In genomic region chr13:74103970-74104555, GRCh38 we compare ENCODE assay signal across 30 cellular contexts. TPM values are rescaled to one million over a fixed set of nuclear protein-coding genes. Genes with fewer than 3 reads are reported as not detected.
A peak's percentile ranks its signal among the peaks of the same experiment; 100 is the strongest.
DNase-seq lines count a peak whose midpoint lies in the region; ATAC-seq, FAIRE-seq and TF ChIP-seq lines count a peak whose summit lies in the region.
"Had no signal": no experiment of that assay in that cellular context is flagged by ENCODE, and none has a peak within 500 bp of the region (broad histone marks: within the 10 kb centered on the region; RNA-seq: fewer than 3 reads in every experiment).

No MANE protein-coding gene starts in this region.

- H3K79me1 ChIP-seq in neuronal stem cell (ENCODE audit: low read depth, low read length) = peaks cover 2% of the 10 kb centered on the region

- H3K27me3 ChIP-seq in neuronal stem cell (ENCODE audit: control insufficient read depth in 3 of 3, insufficient read depth in 3 of 3, low read depth in 1 of 3, low read length in 3 of 3) (no peaks in the 10 kb centered on the region), Karpas-422 (ENCODE audit: low read length) (no peaks in the 10 kb centered on the region)
- H3K27me3 ChIP-seq: spleen, transverse colon had no signal

- peak; percentile 34 for ATAC-seq in activated CD8-positive, alpha-beta T cell treated with anti-CD3 and anti-CD28 coated beads for 36 hours
- ATAC-seq in activated CD8-positive, alpha-beta T cell treated with anti-CD3 and anti-CD28 coated beads, Interleukin-2, amount 10 ng/mL, durations not matched to agents 7 days and 5 days = no peak
- ATAC-seq in GM18861 (IDR thresholded peaks at IDR 0.05; ENCODE audit: unreplicated experiment) = peak; percentile 37
- ATAC-seq: lower lobe of right lung, right cardiac atrium had no signal

- H2AK5ac ChIP-seq in neuronal stem cell (ENCODE audit: low read depth, low read length) = no peak overlapping the region

- POLR2A ChIA-PET in activated CD8-positive, alpha-beta T cell treated with anti-CD3 and anti-CD28 coated beads for 36 hours (lab: Charles Lee) = interaction anchor here (0.6 kb wide), 1 partner anchor 67 kb away, joined by 4 read pairs; no protein-coding TSS in a partner anchor
- POLR2A ChIA-PET in activated CD8-positive, alpha-beta T cell treated with anti-CD3 and anti-CD28 coated beads, Interleukin-2, amount 10 ng/mL, durations not matched to agents 7 days and 5 days (lab: Charles Lee) = no interaction called here

- H3K9me3 ChIP-seq in neuronal stem cell (replicated peaks in 1 of 2; ENCODE audit: control insufficient read depth in 2 of 2, insufficient read depth in 1 of 2, low read depth in 1 of 2, low read length in 2 of 2) (peaks cover 2 to 43% of the 10 kb centered on the region in 2 donors), Karpas-422 (ENCODE audit: low read length) (no peaks in the 10 kb centered on the region)
- H3K9me3 ChIP-seq: lower lobe of right lung, spleen, transverse colon had no signal

- FAIRE-seq in RCC 7860 (lab: Jason Lieb, UNC) = peak; percentile 95
- FAIRE-seq: HTR-8/SVneo, keratinocyte had no signal

- H3K4me3 ChIP-seq in neuronal stem cell (ENCODE audit: low read length in 2 of 2) (no peak overlapping the region), Karpas-422 (ENCODE audit: low read length) (no peak overlapping the region)
- H3K4me3 ChIP-seq: coronary artery, lower lobe of right lung, spleen, transverse colon had no signal

- no peak overlapping the region for H3K27ac Mint-ChIP-seq in activated CD8-positive, alpha-beta T cell treated with anti-CD3 and anti-CD28 coated beads for 36 hours
- no peak overlapping the region for H3K27ac Mint-ChIP-seq in activated CD8-positive, alpha-beta T cell treated with anti-CD3 and anti-CD28 coated beads, Interleukin-2, amount 10 ng/mL, durations not matched to agents 7 days and 5 days
- H3K27ac Mint-ChIP-seq: activated B cell treated with CpG ODN at 0.5 μM for 24 hours had no signal

- H3K23ac ChIP-seq in neuronal stem cell (ENCODE audit: low read depth, low read length, poor library complexity) = no peak overlapping the region

- intact Hi-C loops in activated CD8-positive, alpha-beta T cell treated with anti-CD3 and anti-CD28 coated beads for 36 hours (cut with micrococcal nuclease) = no loop called here

- TF ChIP-seq CTCF in activated CD8-positive, alpha-beta T cell treated with anti-CD3 and anti-CD28 coated beads for 36 hours (IDR thresholded peaks at IDR 0.05) = no peak

- H3K27ac ChIP-seq in neuronal stem cell (replicated peaks; ENCODE audit: low read length) = no peak overlapping the region
- no peak overlapping the region for H3K27ac ChIP-seq in Karpas-422 (ENCODE audit: low read length)
- H3K27ac ChIP-seq: coronary artery, lower lobe of right lung, parathyroid adenoma, spleen, transverse colon had no signal

- H3K4me1 Mint-ChIP-seq in activated CD8-positive, alpha-beta T cell treated with anti-CD3 and anti-CD28 coated beads for 36 hours (ENCODE audit: low read depth) = peaks cover 71% of the 10 kb centered on the region
- H3K4me1 Mint-ChIP-seq in activated CD8-positive, alpha-beta T cell treated with anti-CD3 and anti-CD28 coated beads, Interleukin-2, amount 10 ng/mL, durations not matched to agents 7 days and 5 days (ENCODE audit: low read depth) = peaks cover 5% of the 10 kb centered on the region

- CTCF ChIA-PET in activated CD8-positive, alpha-beta T cell treated with anti-CD3 and anti-CD28 coated beads for 36 hours (lab: Charles Lee) = no interaction called here
- CTCF ChIA-PET in activated CD8-positive, alpha-beta T cell treated with anti-CD3 and anti-CD28 coated beads, Interleukin-2, amount 10 ng/mL, durations not matched to agents 7 days and 5 days (lab: Charles Lee) = no interaction called here

- no peak overlapping the region for H4K8ac ChIP-seq in neuronal stem cell (ENCODE audit: low read depth, low read length)

- no peak overlapping the region for H3K18ac ChIP-seq in neuronal stem cell (ENCODE audit: low read length)

- H3K4me1 ChIP-seq in neuronal stem cell (ENCODE audit: control insufficient read depth in 2 of 2, insufficient read depth in 1 of 2, low read depth in 1 of 2, low read length in 2 of 2) (no peaks in the 10 kb centered on the region), Karpas-422 (ENCODE audit: low read length) (peaks cover 73% of the 10 kb centered on the region)
- H3K4me1 ChIP-seq: lower lobe of right lung, parathyroid adenoma had no signal

- no peak overlapping the region for H4K91ac ChIP-seq in neuronal stem cell (ENCODE audit: low read depth, low read length, poor library complexity)

- no peaks in the 10 kb centered on the region for H3K9me2 ChIP-seq in Karpas-422 (replicated peaks; ENCODE audit: insufficient read depth, low read length)

- no peak overlapping the region for H2BK15ac ChIP-seq in neuronal stem cell (ENCODE audit: low read length)

- DNase-seq in activated CD8-positive, alpha-beta T cell treated with anti-CD3 and anti-CD28 coated beads for 36 hours = no peak
- no peak for DNase-seq in activated CD8-positive, alpha-beta T cell treated with anti-CD3 and anti-CD28 coated beads, Interleukin-2, amount 10 ng/mL, durations not matched to agents 7 days and 5 days
- DNase-seq in RCC 7860 (ENCODE audit: low spot score) (peak; percentile 56), glomerular visceral epithelial cell (ENCODE audit: extremely low spot score) (peak; percentile 27), NCI-H1092 (lab: John Stamatoyannopoulos, UW) (no peak), neuronal stem cell (ENCODE audit: low spot score) (no peak), Karpas-422 (no peak)
- DNase-seq: activated B cell treated with CpG ODN at 0.5 μM for 24 hours; activated CD4-positive, alpha-beta T cell treated with anti-CD3 and anti-CD28 coated beads, Interleukin-2, amount 50 U/mL, for 4 hours; activated gamma-delta T cell treated with Interleukin-2 at 50 U/mL for 16 hours; AML-193; CD8-positive, alpha-beta memory T cell; DMS153; HCEC 1CT; KG1; lower lobe of right lung; MM.1S; NCI-H1417 treated with DMSO at 0.1 percent for 48 hours; NCI-H2081; NCI-H345; right cardiac atrium; RPMI8226; spleen; T-helper 1 cell; transverse colon had no signal

- H3K4me2 ChIP-seq in neuronal stem cell (ENCODE audit: insufficient read depth, low read length, poor library complexity, severe bottlenecking) = no peak overlapping the region
- H3K4me2 ChIP-seq in Karpas-422 (ENCODE audit: low read depth, low read length, poor library complexity, severe bottlenecking) = no peak overlapping the region

- no CpG with 5 or more reads among the region's 3 CpGs for WGBS in neuronal stem cell (ENCODE audit: extremely low coverage in 2 of 2, insufficient read length in 2 of 2, insufficient replicate concordance in 1 of 2), 2 donors

- peaks cover 0 to 3% of the 10 kb centered on the region in 2 donors for H3K36me3 ChIP-seq in neuronal stem cell (replicated peaks in 1 of 2; ENCODE audit: control insufficient read depth in 2 of 2, insufficient read depth in 2 of 2, low read length in 2 of 2)
- no peaks in the 10 kb centered on the region for H3K36me3 ChIP-seq in Karpas-422 (ENCODE audit: insufficient read depth, low read length)
- H3K36me3 ChIP-seq: lower lobe of right lung, spleen, transverse colon had no signal

- peaks cover 37% of the 10 kb centered on the region for H3K36me3 Mint-ChIP-seq in activated CD8-positive, alpha-beta T cell treated with anti-CD3 and anti-CD28 coated beads for 36 hours (ENCODE audit: low read depth)
- peaks cover 25% of the 10 kb centered on the region for H3K36me3 Mint-ChIP-seq in activated CD8-positive, alpha-beta T cell treated with anti-CD3 and anti-CD28 coated beads, Interleukin-2, amount 10 ng/mL, durations not matched to agents 7 days and 5 days (ENCODE audit: low read depth)

- no peak overlapping the region for H2BK12ac ChIP-seq in neuronal stem cell (ENCODE audit: low read length)

- H2BK5ac ChIP-seq in neuronal stem cell (ENCODE audit: low read length) = no peak overlapping the region

- no peak overlapping the region for H3K4me3 Mint-ChIP-seq in activated CD8-positive, alpha-beta T cell treated with anti-CD3 and anti-CD28 coated beads for 36 hours
- H3K4me3 Mint-ChIP-seq in activated CD8-positive, alpha-beta T cell treated with anti-CD3 and anti-CD28 coated beads, Interleukin-2, amount 10 ng/mL, durations not matched to agents 7 days and 5 days = no peak overlapping the region
- H3K4me3 Mint-ChIP-seq: activated B cell treated with CpG ODN at 0.5 μM for 24 hours had no signal

- no peaks in the 10 kb centered on the region for H3K27me3 Mint-ChIP-seq in activated CD8-positive, alpha-beta T cell treated with anti-CD3 and anti-CD28 coated beads for 36 hours
- H3K27me3 Mint-ChIP-seq in activated CD8-positive, alpha-beta T cell treated with anti-CD3 and anti-CD28 coated beads, Interleukin-2, amount 10 ng/mL, durations not matched to agents 7 days and 5 days (ENCODE audit: low read depth) = no peaks in the 10 kb centered on the region
- H3K27me3 Mint-ChIP-seq: activated B cell treated with CpG ODN at 0.5 μM for 24 hours; CD8-positive, alpha-beta memory T cell had no signal

- H3K9ac ChIP-seq in neuronal stem cell (ENCODE audit: low read depth, low read length, poor library complexity) (no peak overlapping the region), Karpas-422 (ENCODE audit: low read length) (no peak overlapping the region)
- H3K9ac ChIP-seq: parathyroid adenoma had no signal

- peaks cover 16% of the 10 kb centered on the region for H3K9me3 Mint-ChIP-seq in activated CD8-positive, alpha-beta T cell treated with anti-CD3 and anti-CD28 coated beads for 36 hours
- H3K9me3 Mint-ChIP-seq in activated CD8-positive, alpha-beta T cell treated with anti-CD3 and anti-CD28 coated beads, Interleukin-2, amount 10 ng/mL, durations not matched to agents 7 days and 5 days (ENCODE audit: insufficient read depth) = peaks cover 10% of the 10 kb centered on the region
- H3K9me3 Mint-ChIP-seq: CD8-positive, alpha-beta memory T cell had no signal

- H3K4ac ChIP-seq in neuronal stem cell (ENCODE audit: low read length) = no peak overlapping the region

- no peak overlapping the region for H2BK120ac ChIP-seq in neuronal stem cell (ENCODE audit: low read depth, low read length)

- H2AFZ ChIP-seq in neuronal stem cell (ENCODE audit: low read length) (no peak overlapping the region), Karpas-422 (ENCODE audit: low read length) (no peak overlapping the region)
- H2AFZ ChIP-seq: parathyroid adenoma had no signal

- H3K14ac ChIP-seq in neuronal stem cell (ENCODE audit: low read length) = no peak overlapping the region

- H3K79me2 ChIP-seq in Karpas-422 (ENCODE audit: low read length) = peaks cover 99% of the 10 kb centered on the region
- H3K79me2 ChIP-seq: parathyroid adenoma had no signal

- H4K20me1 ChIP-seq in Karpas-422 (ENCODE audit: insufficient read depth, low read depth, low read length) = no peaks in the 10 kb centered on the region

RNA-seq across cellular contexts. Expression of gene KLF12, which starts 30.1 kb away (rescaled TPM):
- total RNA-seq in activated CD8-positive, alpha-beta T cell treated with anti-CD3 and anti-CD28 coated beads for 36 hours = 10 to 100 TPM; 17.1 to 19.6 TPM
- total RNA-seq in activated CD8-positive, alpha-beta T cell treated with anti-CD3 and anti-CD28 coated beads, Interleukin-2, amount 10 ng/mL, durations not matched to agents 7 days and 5 days = 10 to 100 TPM; 24.6 to 26.3 TPM
- 5.4 TPM for polyA plus RNA-seq in neuronal stem cell (2013, experiment 1 of 2)
- 5.6 TPM for polyA plus RNA-seq in neuronal stem cell (2013, experiment 2 of 2)
- total RNA-seq in Karpas-422 (2014; rRNA removed; shearing (Covaris generic); ENCODE audit: low replicate concordance) = 19.6 and 38.1 TPM in 2 replicates

Comparison
In these comparisons a context has a peak if more than half of its experiments do, and no peak if none do; other contexts are left out.
1. DNase-seq: peak in RCC 7860 (single experiment) and glomerular visceral epithelial cell (single experiment); none in activated CD8-positive, alpha-beta T cell treated with anti-CD3 and anti-CD28 coated beads for 36 hours (single experiment), activated CD8-positive, alpha-beta T cell treated with anti-CD3 and anti-CD28 coated beads, Interleukin-2, amount 10 ng/mL, durations not matched to agents 7 days and 5 days (single experiment), NCI-H1092 (single experiment), neuronal stem cell (single experiment) and Karpas-422 (single experiment).